Comparison of ENCODE assay signal across 8 cellular contexts in the genomic region with DNA sequence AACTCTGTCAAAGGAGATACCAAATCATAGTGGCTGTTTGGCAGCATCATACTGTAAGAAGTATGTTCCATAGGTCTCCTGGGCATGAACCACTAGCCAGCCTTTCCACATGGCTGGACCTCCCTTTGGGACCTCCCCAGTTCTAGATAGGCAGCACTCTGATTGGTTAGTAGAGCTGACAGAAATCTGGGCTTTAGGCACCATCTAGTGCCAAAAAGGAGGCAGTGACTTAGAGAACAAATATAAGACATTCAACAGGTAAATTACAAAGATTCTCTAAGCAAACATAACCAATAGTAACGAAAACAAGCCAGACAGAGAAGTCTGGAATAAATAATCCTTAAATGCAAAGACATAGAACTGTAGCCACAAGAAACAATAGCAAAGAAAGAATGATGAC.
DNase-seq lines count a peak whose midpoint lies in the region; ATAC-seq, FAIRE-seq and TF ChIP-seq lines count a peak whose summit lies in the region.

No MANE protein-coding gene starts in this region.

- H3K79me2 ChIP-seq in DND-41 (ENCODE audit: insufficient read depth, low read length) (no peaks in the 10 kb centered on the region), GM12878 (ENCODE audit: control insufficient read depth, insufficient read depth, low read length) (no peaks in the 10 kb centered on the region)

- peak; percentile 61 for TF ChIP-seq RAD21 in GM12878 (IDR thresholded peaks at IDR 0.05; ENCODE audit: insufficient read depth, low read depth, low read length)

- H3K27ac ChIP-seq in DND-41 (ENCODE audit: low read length) (no peak overlapping the region), GM12878 (ENCODE audit: control insufficient read depth, insufficient read depth) (no peak overlapping the region), lower lobe of right lung (no peak overlapping the region)

- FAIRE-seq in GM12878 (lab: Jason Lieb, UNC), result no peak

- POLR2A ChIA-PET in GM12878 (lab: Charles Lee), result no interaction called here

- intact Hi-C loops in GM12878 (cut with micrococcal nuclease; ENCODE audit: unreplicated experiment) (loop anchor here (1.0 to 5.0 kb wide), 4 partner anchors 98 to 478 kb away; no protein-coding TSS in a partner anchor), lower lobe of right lung (cut with DNase I) (no loop called here)

- no peak for TF ChIP-seq EP300 in GM12878 (IDR thresholded peaks at IDR 0.05; ENCODE audit: borderline replicate concordance in 1 of 2, control insufficient read depth in 1 of 2, low read depth in 2 of 2, low read length in 2 of 2)

- H3K9me3 ChIP-seq in DND-41 (ENCODE audit: insufficient read depth, low read length, severe bottlenecking) (no peaks in the 10 kb centered on the region), GM12878 (replicated peaks; ENCODE audit: control insufficient read depth, insufficient read depth, low read length) (no peaks in the 10 kb centered on the region), lower lobe of right lung (no peaks in the 10 kb centered on the region)

- DNase-seq in DND-41, result no peak
- peak; percentile 5 for DNase-seq in GM12878 (ENCODE audit: low read depth, low spot score)
- DNase-seq in lower lobe of right lung, result no peak
- no peak for DNase-seq in retina
- DNase-seq in effector CD4-positive, alpha-beta T cell, result no peak

- H3K27me3 ChIP-seq in DND-41 (ENCODE audit: insufficient read depth, low read length, poor library complexity) (no peaks in the 10 kb centered on the region), GM12878 (replicated peaks in 1 of 2; ENCODE audit: control insufficient read depth in 2 of 2, insufficient read depth in 2 of 2, low read length in 1 of 2) (no peaks in the 10 kb centered on the region), lower lobe of right lung (ENCODE audit: low read depth) (no peaks in the 10 kb centered on the region)

- peak; percentile 34 for TF ChIP-seq CTCF in DND-41 (IDR thresholded peaks at IDR 0.05; ENCODE audit: borderline replicate concordance, extremely low read depth, low read length, poor library complexity, severe bottlenecking)
- TF ChIP-seq CTCF in LNCAP (IDR thresholded peaks at IDR 0.05), result peak; percentile 62; the same call in 1 of the 2 replicates
- TF ChIP-seq CTCF in GM12878 (IDR thresholded peaks at IDR 0.05 in 2 of 3, conservative IDR thresholded peaks at IDR 0.05 in 1 of 3; ENCODE audit: control insufficient read depth in 2 of 3, extremely low read depth in 1 of 3, insufficient read depth in 1 of 3, low read depth in 3 of 3, low read length in 3 of 3), result peak; percentile 15 to 44 (median 35); a peak in 4 of 6 replicates
- peak; percentile 26 for TF ChIP-seq CTCF in lower lobe of right lung (IDR thresholded peaks at IDR 0.05)

- 0% methylated on average over 1 of the region's 1 CpG for WGBS in GM12878 (ENCODE audit: insufficient coverage, insufficient replicate concordance, low lambda C conversion rate, missing lambda C conversion rate)

- RAD21 ChIA-PET in GM12878 (lab: Charles Lee; ENCODE audit: unreplicated experiment), result interaction anchor here (0.7 to 2.9 kb wide), 8 partner anchors 98 to 465 kb away, joined by 3 to 14 read pairs (median 6); no protein-coding TSS in a partner anchor

- no peaks in the 10 kb centered on the region for H3K36me3 ChIP-seq in DND-41 (ENCODE audit: insufficient read depth, low read length)
- no peaks in the 10 kb centered on the region for H3K36me3 ChIP-seq in GM12878 (ENCODE audit: control insufficient read depth in 2 of 2, insufficient read depth in 2 of 2, low read length in 1 of 2)
- no peaks in the 10 kb centered on the region for H3K36me3 ChIP-seq in lower lobe of right lung

- BruUV-seq in GM12878 (replicated peaks; lab: Mats Ljungman, UMichigan), result no TSS peak

- TF ChIP-seq POLR2A in GM12878 (IDR thresholded peaks at IDR 0.05; ENCODE audit: low read depth, low read length), result no peak

- H4K20me1 ChIP-seq in DND-41 (ENCODE audit: insufficient read depth, low read length), result no peaks in the 10 kb centered on the region
- H4K20me1 ChIP-seq in GM12878 (ENCODE audit: control insufficient read depth, insufficient read depth), result no peaks in the 10 kb centered on the region

- SMC1A ChIA-PET in GM12878 (lab: Charles Lee; ENCODE audit: uncharacterized antibody, unreplicated experiment), result interaction anchor here (1.0 to 3.7 kb wide), 11 partner anchors 8 to 481 kb away, joined by 3 to 27 read pairs (median 5); no protein-coding TSS in a partner anchor

- CTCF ChIA-PET in GM12878 (lab: Yijun Ruan, JAX), result interaction anchor here (0.9 to 4.0 kb wide), 12 partner anchors 15 to 481 kb away, joined by 3 to 47 read pairs (median 4); no protein-coding TSS in a partner anchor

- H3K4me3 ChIP-seq in DND-41 (ENCODE audit: low read depth in 1 of 2, low read length in 2 of 2), result no peak overlapping the region
- no peak overlapping the region for H3K4me3 ChIP-seq in GM12878
- no peak overlapping the region for H3K4me3 ChIP-seq in lower lobe of right lung

- in situ Hi-C loops in GM12878 (cut with MboI), result no loop called here

- H2AFZ ChIP-seq in DND-41 (ENCODE audit: low read depth, low read length) (no peak overlapping the region), GM12878 (ENCODE audit: control insufficient read depth, low read depth, low read length) (no peak overlapping the region)

- H3K9ac ChIP-seq in DND-41 (ENCODE audit: low read depth, low read length) (no peak overlapping the region), GM12878 (ENCODE audit: control insufficient read depth, insufficient read depth, low read length) (no peak overlapping the region)

- no peak; the same call in 2 of the 3 replicates for ATAC-seq in DND-41 (ENCODE audit: insufficient read depth, low read depth)
- peak; percentile 87 for ATAC-seq in GM12878
- ATAC-seq in lower lobe of right lung, result peak in 1 of 2 donors; percentile 63
- no peak for ATAC-seq in HG03565 (IDR thresholded peaks at IDR 0.05; ENCODE audit: unreplicated experiment)
- no peak for ATAC-seq in GM21360 (IDR thresholded peaks at IDR 0.05; ENCODE audit: unreplicated experiment)

- H3K4me1 ChIP-seq in DND-41 (ENCODE audit: insufficient read depth, low read length), result no peaks in the 10 kb centered on the region
- no peaks in the 10 kb centered on the region for H3K4me1 ChIP-seq in GM12878 (ENCODE audit: control insufficient read depth, insufficient read depth, low read length)
- H3K4me1 ChIP-seq in lower lobe of right lung, result no peaks in the 10 kb centered on the region

- H3K4me2 ChIP-seq in DND-41 (ENCODE audit: insufficient read depth, low read length) (no peak overlapping the region), GM12878 (ENCODE audit: control insufficient read depth, insufficient read depth) (no peak overlapping the region)

TF ChIP-seq in GM12878, 131 proteins besides CTCF, POLR2A, EP300 and RAD21:
- TF ChIP-seq SMC3 (IDR thresholded peaks at IDR 0.05; ENCODE audit: borderline replicate concordance, low read length), result peak; percentile 59; the same call in 1 of the 2 replicates
- TF ChIP-seq, protein P1, sequence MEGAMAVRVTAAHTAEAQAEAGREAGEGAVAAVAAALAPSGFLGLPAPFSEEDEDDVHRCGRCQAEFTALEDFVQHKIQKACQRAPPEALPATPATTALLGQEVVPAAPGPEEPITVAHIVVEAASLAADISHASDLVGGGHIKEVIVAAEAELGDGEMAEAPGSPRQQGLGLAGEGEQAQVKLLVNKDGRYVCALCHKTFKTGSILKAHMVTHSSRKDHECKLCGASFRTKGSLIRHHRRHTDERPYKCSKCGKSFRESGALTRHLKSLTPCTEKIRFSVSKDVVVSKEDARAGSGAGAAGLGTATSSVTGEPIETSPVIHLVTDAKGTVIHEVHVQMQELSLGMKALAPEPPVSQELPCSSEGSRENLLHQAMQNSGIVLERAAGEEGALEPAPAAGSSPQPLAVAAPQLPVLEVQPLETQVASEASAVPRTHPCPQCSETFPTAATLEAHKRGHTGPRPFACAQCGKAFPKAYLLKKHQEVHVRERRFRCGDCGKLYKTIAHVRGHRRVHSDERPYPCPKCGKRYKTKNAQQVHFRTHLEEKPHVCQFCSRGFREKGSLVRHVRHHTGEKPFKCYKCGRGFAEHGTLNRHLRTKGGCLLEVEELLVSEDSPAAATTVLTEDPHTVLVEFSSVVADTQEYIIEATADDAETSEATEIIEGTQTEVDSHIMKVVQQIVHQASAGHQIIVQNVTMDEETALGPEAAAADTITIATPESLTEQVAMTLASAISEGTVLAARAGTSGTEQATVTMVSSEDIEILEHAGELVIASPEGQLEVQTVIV (IDR thresholded peaks at IDR 0.05; ENCODE audit: borderline replicate concordance, partially characterized antibody), result no peak
